In genomic region chr20:63567132-63567381, GRCh38 we compare ENCODE assay signal across 16 cellular contexts. TPM values are rescaled to one million over a fixed set of nuclear protein-coding genes. Genes with fewer than 3 reads are reported as not detected.
DNase-seq lines count a peak whose midpoint lies in the region; ATAC-seq, FAIRE-seq and TF ChIP-seq lines count a peak whose summit lies in the region.
"Had no signal": no experiment of that assay in that cellular context is flagged by ENCODE, and none has a peak within 500 bp of the region (broad histone marks: within the 10 kb centered on the region; RNA-seq: fewer than 3 reads in every experiment).

No MANE protein-coding gene starts in this region.

- POLR2A ChIA-PET in activated B cell treated with CpG ODN at 0.5 μM for 24 hours (lab: Charles Lee): interaction anchor here (0.5 to 3.9 kb wide), 13 partner anchors 9 to 590 kb away, joined by 3 to 23 read pairs (median 6); partner anchors contain the start of genes FNDC11, GMEB2, PPDPF and PTK6

- DNase-seq in GF-D8 (lab: John Stamatoyannopoulos, UW) (peak; percentile 62), activated B cell treated with CpG ODN at 0.5 μM for 24 hours (no peak), natural killer cell (no peak), AML-193 (lab: John Stamatoyannopoulos, UW) (no peak), HT-29 (ENCODE audit: low spot score) (no peak), RCC 7860 (ENCODE audit: low spot score) (no peak)
- DNase-seq: gastrocnemius medialis, NCI-H1694, NCI-H524 had no signal

- peak; percentile 8 for ATAC-seq in HG02759 (IDR thresholded peaks at IDR 0.05; ENCODE audit: unreplicated experiment)
- ATAC-seq in activated B cell treated with CpG ODN at 0.5 μM for 24 hours (ENCODE audit: low read depth): no peak
- ATAC-seq in natural killer cell: peak; percentile 54 to 71 (median 69)
- ATAC-seq: gastrocnemius medialis had no signal

- CTCF ChIA-PET in activated B cell treated with CpG ODN at 0.5 μM for 24 hours (lab: Charles Lee): interaction anchor here (1.4 to 1.6 kb wide), 2 partner anchors 29 to 412 kb away, joined by 3 to 6 read pairs; partner anchors contain the start of genes PTK6 and SAMD10

- TF ChIP-seq CTCF in activated B cell treated with CpG ODN at 0.5 μM for 24 hours (IDR thresholded peaks at IDR 0.05) (no peak), natural killer cell (IDR thresholded peaks at IDR 0.05) (no peak)

- H3K27me3 Mint-ChIP-seq in activated B cell treated with CpG ODN at 0.5 μM for 24 hours: no peaks in the 10 kb centered on the region
- H3K27me3 Mint-ChIP-seq in natural killer cell (ENCODE audit: low read depth in 2 of 2): no peaks in the 10 kb centered on the region
- H3K27me3 Mint-ChIP-seq: T-cell had no signal

- H3K9me3 Mint-ChIP-seq in activated B cell treated with CpG ODN at 0.5 μM for 24 hours (no peaks in the 10 kb centered on the region), natural killer cell (no peaks in the 10 kb centered on the region)
- H3K9me3 Mint-ChIP-seq: CD8-positive, alpha-beta T cell; mesothelial cell of epicardium; T-cell had no signal

- H3K4me3 Mint-ChIP-seq in activated B cell treated with CpG ODN at 0.5 μM for 24 hours (peak overlapping the region; percentile 68), natural killer cell (peak overlapping the region; percentile 88)
- H3K4me3 Mint-ChIP-seq: mesothelial cell of epicardium had no signal

- H3K36me3 Mint-ChIP-seq in activated B cell treated with CpG ODN at 0.5 μM for 24 hours (ENCODE audit: low read depth) (peaks cover 8% of the 10 kb centered on the region), natural killer cell (no peaks in the 10 kb centered on the region)
- H3K36me3 Mint-ChIP-seq: mesothelial cell of epicardium had no signal

- no peak for FAIRE-seq in RCC 7860 (lab: Jason Lieb, UNC)
- FAIRE-seq: endothelial cell of umbilical vein had no signal

- intact Hi-C loops in activated B cell treated with CpG ODN at 0.5 μM for 24 hours (cut with micrococcal nuclease) (loop anchor here (1.0 to 5.0 kb wide), 3 partner anchors 13 to 60 kb away; partner anchors contain the start of genes FNDC11 and GMEB2), natural killer cell (cut with micrococcal nuclease) (loop anchor here (2.0 kb wide), 1 partner anchor 68 kb away; no protein-coding TSS in a partner anchor)

- peaks cover 31% of the 10 kb centered on the region for H3K4me1 Mint-ChIP-seq in activated B cell treated with CpG ODN at 0.5 μM for 24 hours
- H3K4me1 Mint-ChIP-seq in natural killer cell: peaks cover 20 to 26% of the 10 kb centered on the region in 2 donors
- H3K4me1 Mint-ChIP-seq: mesothelial cell of epicardium had no signal

- H3K27ac Mint-ChIP-seq in activated B cell treated with CpG ODN at 0.5 μM for 24 hours: no peak overlapping the region
- peak overlapping the region; percentile 92 to 93 for H3K27ac Mint-ChIP-seq in natural killer cell
- H3K27ac Mint-ChIP-seq: mesothelial cell of epicardium had no signal

RNA-seq across cellular contexts. Expression of gene HELZ2, which starts 7.0 kb away (rescaled TPM):
- 25.4 and 28.9 TPM in 2 replicates for total RNA-seq in activated B cell treated with CpG ODN at 0.5 μM for 24 hours
- total RNA-seq in natural killer cell: 10 to 100 TPM; 85.2 to 90.7 (median 89.4) TPM
- 109 and 163 TPM in 2 replicates for total RNA-seq in HT-29 (2014; rRNA removed; shearing (Covaris generic))

RNA-seq across cellular contexts. Expression of gene FNDC11, which starts 13.1 kb away (rescaled TPM):
- 0.78 and 1.3 TPM in 2 replicates for total RNA-seq in activated B cell treated with CpG ODN at 0.5 μM for 24 hours
- under 1 TPM; 0.19 to 0.75 (median 0.25) TPM for total RNA-seq in natural killer cell
- total RNA-seq in HT-29 (2014; rRNA removed; shearing (Covaris generic)): 2.2 and 2.4 TPM in 2 replicates

RNA-seq across cellular contexts. Expression of gene SRMS, which starts 19.5 kb away (rescaled TPM):
- total RNA-seq in activated B cell treated with CpG ODN at 0.5 μM for 24 hours (0.16 TPM in 1 of 2 replicates, not detected in the other), natural killer cell (under 1 TPM in 2 of 3 donors, not detected in 1; 0.16 to 0.23 TPM)
- total RNA-seq in HT-29 (2014; rRNA removed; shearing (Covaris generic)): 0.13 TPM in 1 of 2 replicates, not detected in the other
- total RNA-seq: adrenal gland; CD8-positive, alpha-beta T cell; endothelial cell of umbilical vein; gastrocnemius medialis; mesothelial cell of epicardium; smooth muscle cell; T-cell had no signal

RNA-seq across cellular contexts. Expression of gene PTK6, which starts 29.9 kb away (rescaled TPM):
- total RNA-seq in activated B cell treated with CpG ODN at 0.5 μM for 24 hours (0.49 and 0.69 TPM in 2 replicates), natural killer cell (under 1 TPM in 2 of 3 donors, not detected in 1; 0.16 to 0.48 TPM)
- 26.3 and 31.1 TPM in 2 replicates for total RNA-seq in HT-29 (2014; rRNA removed; shearing (Covaris generic))
- total RNA-seq: smooth muscle cell had no signal

RNA-seq across cellular contexts. Expression of gene PPDPF, which starts 46.5 kb away (rescaled TPM):
- 170 and 172 TPM in 2 replicates for total RNA-seq in activated B cell treated with CpG ODN at 0.5 μM for 24 hours
- total RNA-seq in natural killer cell: 100 to 1,000 TPM in 2 of 3 donors, 10 to 100 TPM in 1; 95.5 to 197 (median 159) TPM
- total RNA-seq in HT-29 (2014; rRNA removed; shearing (Covaris generic)): 384 and 468 TPM in 2 replicates
